Comparison of ENCODE assay signal across 11 cellular contexts in genomic region chr2:130852521-130853115, GRCh38. TPM values are rescaled to one million over a fixed set of nuclear protein-coding genes. Genes with fewer than 3 reads are reported as not detected.
"Had no signal": no experiment of that assay in that cellular context is flagged by ENCODE, and none has a peak within 500 bp of the region (broad histone marks: within the 10 kb centered on the region; RNA-seq: fewer than 3 reads in every experiment).

No MANE protein-coding gene starts in this region.

- FAIRE-seq: astrocyte had no signal

- DNase-seq: activated CD4-positive, alpha-beta T cell treated with anti-CD3 and anti-CD28 coated beads, Interleukin-2, amount 50 U/mL, for 48 hours; activated naive CD4-positive, alpha-beta T cell treated with Interleukin-2 at 50 U/mL for 16 hours; left colon; lower lobe of right lung had no signal

- ATAC-seq: activated CD4-positive, CD25-positive, alpha-beta regulatory T cell treated with anti-CD3 and anti-CD28 coated beads, Interleukin-2, amount 50 U/mL, for 24 hours; activated T-helper 17 cell treated with anti-CD3 and anti-CD28 coated beads, Interleukin-2, amount 50 U/mL, for 72 hours; gastroesophageal sphincter; left colon; right cardiac atrium had no signal

- H3K4me3 ChIP-seq: gastroesophageal sphincter, lower lobe of right lung, prostate gland, suprapubic skin had no signal

- H3K9me3 ChIP-seq: gastroesophageal sphincter, lower lobe of right lung, prostate gland, suprapubic skin had no signal

- H3K36me3 ChIP-seq: gastroesophageal sphincter, lower lobe of right lung, prostate gland, suprapubic skin had no signal

- H3K27me3 ChIP-seq: gastroesophageal sphincter, suprapubic skin had no signal

- H3K27ac ChIP-seq: gastroesophageal sphincter, lower lobe of right lung, prostate gland, suprapubic skin had no signal

RNA-seq across cellular contexts. Expression of gene ARHGEF4, which starts 15.9 kb away (rescaled TPM):
- total RNA-seq: activated T-helper 17 cell treated with anti-CD3 and anti-CD28 coated beads, Interleukin-2, amount 50 U/mL, for 72 hours had no signal
